ENCODE assay signal across 1 cellular context in genomic region chr3:111496894-111497559, GRCh38.
TF ChIP-seq lines count a peak whose summit lies in the region.

No MANE protein-coding gene starts in this region.

TF ChIP-seq in HCT116, 20 proteins besides CTCF, POLR2A, EP300 and RAD21 (continued from another document):
- TF ChIP-seq, protein P1, sequence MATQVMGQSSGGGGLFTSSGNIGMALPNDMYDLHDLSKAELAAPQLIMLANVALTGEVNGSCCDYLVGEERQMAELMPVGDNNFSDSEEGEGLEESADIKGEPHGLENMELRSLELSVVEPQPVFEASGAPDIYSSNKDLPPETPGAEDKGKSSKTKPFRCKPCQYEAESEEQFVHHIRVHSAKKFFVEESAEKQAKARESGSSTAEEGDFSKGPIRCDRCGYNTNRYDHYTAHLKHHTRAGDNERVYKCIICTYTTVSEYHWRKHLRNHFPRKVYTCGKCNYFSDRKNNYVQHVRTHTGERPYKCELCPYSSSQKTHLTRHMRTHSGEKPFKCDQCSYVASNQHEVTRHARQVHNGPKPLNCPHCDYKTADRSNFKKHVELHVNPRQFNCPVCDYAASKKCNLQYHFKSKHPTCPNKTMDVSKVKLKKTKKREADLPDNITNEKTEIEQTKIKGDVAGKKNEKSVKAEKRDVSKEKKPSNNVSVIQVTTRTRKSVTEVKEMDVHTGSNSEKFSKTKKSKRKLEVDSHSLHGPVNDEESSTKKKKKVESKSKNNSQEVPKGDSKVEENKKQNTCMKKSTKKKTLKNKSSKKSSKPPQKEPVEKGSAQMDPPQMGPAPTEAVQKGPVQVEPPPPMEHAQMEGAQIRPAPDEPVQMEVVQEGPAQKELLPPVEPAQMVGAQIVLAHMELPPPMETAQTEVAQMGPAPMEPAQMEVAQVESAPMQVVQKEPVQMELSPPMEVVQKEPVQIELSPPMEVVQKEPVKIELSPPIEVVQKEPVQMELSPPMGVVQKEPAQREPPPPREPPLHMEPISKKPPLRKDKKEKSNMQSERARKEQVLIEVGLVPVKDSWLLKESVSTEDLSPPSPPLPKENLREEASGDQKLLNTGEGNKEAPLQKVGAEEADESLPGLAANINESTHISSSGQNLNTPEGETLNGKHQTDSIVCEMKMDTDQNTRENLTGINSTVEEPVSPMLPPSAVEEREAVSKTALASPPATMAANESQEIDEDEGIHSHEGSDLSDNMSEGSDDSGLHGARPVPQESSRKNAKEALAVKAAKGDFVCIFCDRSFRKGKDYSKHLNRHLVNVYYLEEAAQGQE (IDR thresholded peaks at IDR 0.05; ENCODE audit: low read depth) = no peak
- no peak for TF ChIP-seq FOSL1 (IDR thresholded peaks at IDR 0.05; ENCODE audit: low read depth)
